In genomic region chr10:67127441-67127840, GRCh38 we compare ENCODE assay signal across 15 cellular contexts.
DNase-seq lines count a peak whose midpoint lies in the region; ATAC-seq and TF ChIP-seq lines count a peak whose summit lies in the region.
"Had no signal": no experiment of that assay in that cellular context is flagged by ENCODE, and none has a peak within 500 bp of the region (broad histone marks: within the 10 kb centered on the region; RNA-seq: fewer than 3 reads in every experiment).

No MANE protein-coding gene starts in this region.

- DNase-seq in amniotic epithelial cell (ENCODE audit: low read depth) (peak; percentile 76), iris pigment epithelial cell (ENCODE audit: low read depth) (peak; percentile 1), putamen (ENCODE audit: low spot score) (peak; percentile 22), progenitor cell of endocrine pancreas (ENCODE audit: low spot score, unreplicated experiment) (no peak), germinal center (ENCODE audit: low spot score) (no peak)
- DNase-seq: C1 segment of cervical spinal cord; Calu3; CD4-positive, alpha-beta memory T cell; COR-L47; DMS153; DND-41; GM23248; H7; HCEC 1CT had no signal

- H3K4me3 Mint-ChIP-seq in progenitor cell of endocrine pancreas (ENCODE audit: low read depth), result no peak overlapping the region
- H3K4me3 Mint-ChIP-seq: CD4-positive, alpha-beta memory T cell had no signal

- H3K4me1 Mint-ChIP-seq in progenitor cell of endocrine pancreas (ENCODE audit: low read depth), result no peaks in the 10 kb centered on the region
- H3K4me1 Mint-ChIP-seq: CD4-positive, alpha-beta memory T cell had no signal

- no peak overlapping the region for H3K27ac Mint-ChIP-seq in progenitor cell of endocrine pancreas
- H3K27ac Mint-ChIP-seq: CD4-positive, alpha-beta memory T cell had no signal

- H3K9me3 Mint-ChIP-seq in progenitor cell of endocrine pancreas (ENCODE audit: low read depth), result no peaks in the 10 kb centered on the region
- H3K9me3 Mint-ChIP-seq: CD4-positive, alpha-beta memory T cell had no signal

- no peak for TF ChIP-seq CTCF in progenitor cell of endocrine pancreas (IDR thresholded peaks at IDR 0.05; ENCODE audit: unreplicated experiment)

- no peak for ATAC-seq in GM18519 (IDR thresholded peaks at IDR 0.05; ENCODE audit: low FRiP score, unreplicated experiment)

- H3K36me3 Mint-ChIP-seq in progenitor cell of endocrine pancreas (ENCODE audit: insufficient read depth), result no peaks in the 10 kb centered on the region
- H3K36me3 Mint-ChIP-seq: CD4-positive, alpha-beta memory T cell had no signal

- H3K27me3 Mint-ChIP-seq in progenitor cell of endocrine pancreas, result no peaks in the 10 kb centered on the region
- H3K27me3 Mint-ChIP-seq: CD4-positive, alpha-beta memory T cell had no signal

Comparison
In these comparisons a context has a peak if more than half of its experiments do, and no peak if none do; other contexts are left out.
1. DNase-seq: peak in amniotic epithelial cell (single experiment), iris pigment epithelial cell (single experiment) and putamen (single experiment); none in progenitor cell of endocrine pancreas (single experiment) and germinal center (single experiment).